ENCODE assay signal across 1 cellular context in the genomic region with DNA sequence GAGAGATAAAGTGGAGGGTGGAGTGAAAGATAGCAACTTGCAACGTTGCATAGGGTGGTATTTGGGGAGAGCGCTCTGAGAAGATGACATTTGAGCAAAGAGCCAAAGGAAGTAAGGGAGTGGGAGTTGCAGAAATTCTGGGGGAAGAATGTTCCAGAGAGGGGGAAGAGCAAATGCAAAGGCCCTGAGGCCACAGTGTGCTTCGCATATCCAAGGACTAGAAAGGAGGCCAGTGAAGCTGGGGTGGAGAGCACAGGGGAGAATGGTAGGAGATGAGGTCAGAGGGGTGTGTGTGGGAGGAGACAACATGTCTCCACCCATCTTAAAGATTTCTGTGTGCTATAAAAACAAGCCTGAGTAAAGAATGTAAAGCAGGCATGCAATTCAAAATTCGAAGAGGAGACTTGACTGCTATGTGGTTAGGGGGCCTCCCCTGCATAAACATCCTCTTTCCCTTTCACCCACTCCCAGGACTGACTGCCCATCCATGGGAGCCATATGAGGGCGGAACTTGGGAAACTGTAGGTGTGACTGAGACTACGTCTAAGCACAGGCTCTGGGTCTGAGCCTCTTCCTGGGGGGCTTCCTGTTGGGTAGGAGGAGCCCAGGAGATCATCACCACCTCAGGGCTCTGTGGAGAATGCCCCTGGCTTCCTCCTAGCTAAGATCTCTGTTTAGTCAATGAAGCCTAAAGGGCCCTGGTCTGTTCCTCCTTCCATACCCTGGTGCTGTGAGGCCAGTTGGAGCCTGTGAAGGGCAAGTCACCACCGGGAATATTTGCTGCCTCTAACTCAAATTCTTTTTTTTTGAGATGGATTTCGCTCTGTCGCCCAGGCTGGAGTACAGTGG.
TF ChIP-seq lines count a peak whose summit lies in the region.

No MANE protein-coding gene starts in this region.

TF ChIP-seq in GM12878, 131 proteins besides CTCF, POLR2A, EP300 and RAD21 (continued from another document):
- TF ChIP-seq, protein P1, sequence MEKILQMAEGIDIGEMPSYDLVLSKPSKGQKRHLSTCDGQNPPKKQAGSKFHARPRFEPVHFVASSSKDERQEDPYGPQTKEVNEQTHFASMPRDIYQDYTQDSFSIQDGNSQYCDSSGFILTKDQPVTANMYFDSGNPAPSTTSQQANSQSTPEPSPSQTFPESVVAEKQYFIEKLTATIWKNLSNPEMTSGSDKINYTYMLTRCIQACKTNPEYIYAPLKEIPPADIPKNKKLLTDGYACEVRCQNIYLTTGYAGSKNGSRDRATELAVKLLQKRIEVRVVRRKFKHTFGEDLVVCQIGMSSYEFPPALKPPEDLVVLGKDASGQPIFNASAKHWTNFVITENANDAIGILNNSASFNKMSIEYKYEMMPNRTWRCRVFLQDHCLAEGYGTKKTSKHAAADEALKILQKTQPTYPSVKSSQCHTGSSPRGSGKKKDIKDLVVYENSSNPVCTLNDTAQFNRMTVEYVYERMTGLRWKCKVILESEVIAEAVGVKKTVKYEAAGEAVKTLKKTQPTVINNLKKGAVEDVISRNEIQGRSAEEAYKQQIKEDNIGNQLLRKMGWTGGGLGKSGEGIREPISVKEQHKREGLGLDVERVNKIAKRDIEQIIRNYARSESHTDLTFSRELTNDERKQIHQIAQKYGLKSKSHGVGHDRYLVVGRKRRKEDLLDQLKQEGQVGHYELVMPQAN (conservative IDR thresholded peaks at IDR 0.05) = no peak
- TF ChIP-seq MTA3 (IDR thresholded peaks at IDR 0.05; ENCODE audit: borderline replicate concordance, low read length) = no peak
- TF ChIP-seq MXI1 (IDR thresholded peaks at IDR 0.05; ENCODE audit: low read depth, low read length) = no peak
- TF ChIP-seq ZNF384 (IDR thresholded peaks at IDR 0.05; ENCODE audit: borderline replicate concordance, low read depth, low read length) = no peak
- TF ChIP-seq RB1 (IDR thresholded peaks at IDR 0.05; ENCODE audit: borderline replicate concordance) = no peak
- TF ChIP-seq, protein P2, sequence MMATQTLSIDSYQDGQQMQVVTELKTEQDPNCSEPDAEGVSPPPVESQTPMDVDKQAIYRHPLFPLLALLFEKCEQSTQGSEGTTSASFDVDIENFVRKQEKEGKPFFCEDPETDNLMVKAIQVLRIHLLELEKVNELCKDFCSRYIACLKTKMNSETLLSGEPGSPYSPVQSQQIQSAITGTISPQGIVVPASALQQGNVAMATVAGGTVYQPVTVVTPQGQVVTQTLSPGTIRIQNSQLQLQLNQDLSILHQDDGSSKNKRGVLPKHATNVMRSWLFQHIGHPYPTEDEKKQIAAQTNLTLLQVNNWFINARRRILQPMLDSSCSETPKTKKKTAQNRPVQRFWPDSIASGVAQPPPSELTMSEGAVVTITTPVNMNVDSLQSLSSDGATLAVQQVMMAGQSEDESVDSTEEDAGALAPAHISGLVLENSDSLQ (IDR thresholded peaks at IDR 0.05) = no peak
- TF ChIP-seq SPI1 (IDR thresholded peaks at IDR 0.05; ENCODE audit: borderline replicate concordance, insufficient read depth, low read depth, low read length) = peak; percentile 37; the same call in 1 of the 2 replicates
- TF ChIP-seq, protein P3, sequence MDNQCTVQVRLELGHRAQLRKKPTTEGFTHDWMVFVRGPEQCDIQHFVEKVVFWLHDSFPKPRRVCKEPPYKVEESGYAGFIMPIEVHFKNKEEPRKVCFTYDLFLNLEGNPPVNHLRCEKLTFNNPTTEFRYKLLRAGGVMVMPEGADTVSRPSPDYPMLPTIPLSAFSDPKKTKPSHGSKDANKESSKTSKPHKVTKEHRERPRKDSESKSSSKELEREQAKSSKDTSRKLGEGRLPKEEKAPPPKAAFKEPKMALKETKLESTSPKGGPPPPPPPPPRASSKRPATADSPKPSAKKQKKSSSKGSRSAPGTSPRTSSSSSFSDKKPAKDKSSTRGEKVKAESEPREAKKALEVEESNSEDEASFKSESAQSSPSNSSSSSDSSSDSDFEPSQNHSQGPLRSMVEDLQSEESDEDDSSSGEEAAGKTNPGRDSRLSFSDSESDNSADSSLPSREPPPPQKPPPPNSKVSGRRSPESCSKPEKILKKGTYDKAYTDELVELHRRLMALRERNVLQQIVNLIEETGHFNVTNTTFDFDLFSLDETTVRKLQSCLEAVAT (IDR thresholded peaks at IDR 0.05) = no peak; the same call in 1 of the 2 replicates
- TF ChIP-seq IRF4 (IDR thresholded peaks at IDR 0.05; ENCODE audit: low read depth, low read length) = no peak
- TF ChIP-seq, protein P4, sequence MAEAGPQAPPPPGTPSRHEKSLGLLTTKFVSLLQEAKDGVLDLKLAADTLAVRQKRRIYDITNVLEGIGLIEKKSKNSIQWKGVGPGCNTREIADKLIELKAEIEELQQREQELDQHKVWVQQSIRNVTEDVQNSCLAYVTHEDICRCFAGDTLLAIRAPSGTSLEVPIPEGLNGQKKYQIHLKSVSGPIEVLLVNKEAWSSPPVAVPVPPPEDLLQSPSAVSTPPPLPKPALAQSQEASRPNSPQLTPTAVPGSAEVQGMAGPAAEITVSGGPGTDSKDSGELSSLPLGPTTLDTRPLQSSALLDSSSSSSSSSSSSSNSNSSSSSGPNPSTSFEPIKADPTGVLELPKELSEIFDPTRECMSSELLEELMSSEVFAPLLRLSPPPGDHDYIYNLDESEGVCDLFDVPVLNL (IDR thresholded peaks at IDR 0.05; ENCODE audit: low read depth, low read length) = no peak
- TF ChIP-seq FOXM1 (IDR thresholded peaks at IDR 0.05; ENCODE audit: low read depth, low read length) = no peak
- TF ChIP-seq, protein P5, sequence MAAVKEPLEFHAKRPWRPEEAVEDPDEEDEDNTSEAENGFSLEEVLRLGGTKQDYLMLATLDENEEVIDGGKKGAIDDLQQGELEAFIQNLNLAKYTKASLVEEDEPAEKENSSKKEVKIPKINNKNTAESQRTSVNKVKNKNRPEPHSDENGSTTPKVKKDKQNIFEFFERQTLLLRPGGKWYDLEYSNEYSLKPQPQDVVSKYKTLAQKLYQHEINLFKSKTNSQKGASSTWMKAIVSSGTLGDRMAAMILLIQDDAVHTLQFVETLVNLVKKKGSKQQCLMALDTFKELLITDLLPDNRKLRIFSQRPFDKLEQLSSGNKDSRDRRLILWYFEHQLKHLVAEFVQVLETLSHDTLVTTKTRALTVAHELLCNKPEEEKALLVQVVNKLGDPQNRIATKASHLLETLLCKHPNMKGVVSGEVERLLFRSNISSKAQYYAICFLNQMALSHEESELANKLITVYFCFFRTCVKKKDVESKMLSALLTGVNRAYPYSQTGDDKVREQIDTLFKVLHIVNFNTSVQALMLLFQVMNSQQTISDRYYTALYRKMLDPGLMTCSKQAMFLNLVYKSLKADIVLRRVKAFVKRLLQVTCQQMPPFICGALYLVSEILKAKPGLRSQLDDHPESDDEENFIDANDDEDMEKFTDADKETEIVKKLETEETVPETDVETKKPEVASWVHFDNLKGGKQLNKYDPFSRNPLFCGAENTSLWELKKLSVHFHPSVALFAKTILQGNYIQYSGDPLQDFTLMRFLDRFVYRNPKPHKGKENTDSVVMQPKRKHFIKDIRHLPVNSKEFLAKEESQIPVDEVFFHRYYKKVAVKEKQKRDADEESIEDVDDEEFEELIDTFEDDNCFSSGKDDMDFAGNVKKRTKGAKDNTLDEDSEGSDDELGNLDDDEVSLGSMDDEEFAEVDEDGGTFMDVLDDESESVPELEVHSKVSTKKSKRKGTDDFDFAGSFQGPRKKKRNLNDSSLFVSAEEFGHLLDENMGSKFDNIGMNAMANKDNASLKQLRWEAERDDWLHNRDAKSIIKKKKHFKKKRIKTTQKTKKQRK (IDR thresholded peaks at IDR 0.05; ENCODE audit: low read depth, low read length) = no peak
- no peak for TF ChIP-seq JUNB (IDR thresholded peaks at IDR 0.05)
- no peak for TF ChIP-seq BCL11A (IDR thresholded peaks at IDR 0.05; ENCODE audit: low read depth, low read length)
- no peak for TF ChIP-seq RAD51 (IDR thresholded peaks at IDR 0.05)
